Comparison of ENCODE assay signal across 8 cellular contexts in genomic region chr7:138979988-138980574, GRCh38. TPM values are rescaled to one million over a fixed set of nuclear protein-coding genes. Genes with fewer than 3 reads are reported as not detected.
DNase-seq lines count a peak whose midpoint lies in the region; ATAC-seq and TF ChIP-seq lines count a peak whose summit lies in the region.

No MANE protein-coding gene starts in this region.

- no peaks in the 10 kb centered on the region for H3K36me3 ChIP-seq in mucosa of stomach (ENCODE audit: control insufficient read depth, insufficient read depth, low read length)

- no peaks in the 10 kb centered on the region for H3K9me3 ChIP-seq in mucosa of stomach (ENCODE audit: control insufficient read depth, low read length)

- CTCF ChIA-PET in AG04449 (lab: Yijun Ruan, JAX) = interaction anchor here (0.8 to 2.4 kb wide), 9 partner anchors 10 to 95 kb away, joined by 3 to 17 read pairs (median 3); no protein-coding TSS in a partner anchor
- CTCF ChIA-PET in MCF 10A (lab: Yijun Ruan, JAX) = interaction anchor here (0.6 to 3.4 kb wide), 9 partner anchors 17 to 871 kb away, joined by 3 to 17 read pairs (median 4); no protein-coding TSS in a partner anchor

- no peak for TF ChIP-seq CTCF in AG04449 (IDR thresholded peaks at IDR 0.05; ENCODE audit: insufficient read depth, low read length, missing control alignments)
- no peak for TF ChIP-seq CTCF in HFF-Myc (IDR thresholded peaks at IDR 0.05; ENCODE audit: low read depth, low read length, missing control alignments)
- no peak for TF ChIP-seq CTCF in MCF 10A (IDR thresholded peaks at IDR 0.05; ENCODE audit: unreplicated experiment)
- TF ChIP-seq CTCF in GM13976 (IDR thresholded peaks at IDR 0.05; ENCODE audit: borderline replicate concordance, control extremely low read depth, extremely low read depth, insufficient read depth, missing control alignments) = no peak

- no peak for DNase-seq in AG04449 (ENCODE audit: low read depth, low spot score)
- no peak for DNase-seq in HFF-Myc (ENCODE audit: extremely low read depth, low read depth)
- no peak for DNase-seq in MCF 10A (ENCODE audit: unreplicated experiment)
- no peak for DNase-seq in stimulated activated CD4-positive, alpha-beta T cell treated with anti-CD3 and anti-CD28 coated beads, Interleukin-2, amount 100 ng/mL, for 24 hours
- no peak for DNase-seq in GM13976 (ENCODE audit: low spot score)

- H3K36me3 Mint-ChIP-seq in MCF 10A (ENCODE audit: insufficient read depth, unreplicated experiment) = no peaks in the 10 kb centered on the region

- no peaks in the 10 kb centered on the region for H3K27me3 Mint-ChIP-seq in MCF 10A (ENCODE audit: insufficient read depth, unreplicated experiment)

- ATAC-seq in HG03097 (IDR thresholded peaks at IDR 0.05; ENCODE audit: low FRiP score, unreplicated experiment) (no peak), HG03108 (IDR thresholded peaks at IDR 0.05; ENCODE audit: unreplicated experiment) (no peak)

- no peaks in the 10 kb centered on the region for H3K9me3 Mint-ChIP-seq in MCF 10A (ENCODE audit: unreplicated experiment)

- H3K27ac Mint-ChIP-seq in MCF 10A (ENCODE audit: low read depth, unreplicated experiment) = no peak overlapping the region

- H3K4me3 ChIP-seq in AG04449 (ENCODE audit: low read depth, low read length) = peak overlapping the region; percentile 66
- peak overlapping the region; percentile 64 for H3K4me3 ChIP-seq in HFF-Myc (replicated peaks; ENCODE audit: low read depth, low read length)
- H3K4me3 ChIP-seq in mucosa of stomach (ENCODE audit: low read length) = peak overlapping the region; percentile 3

- POLR2A ChIA-PET in AG04449 (lab: Yijun Ruan, JAX) = interaction anchor here (0.6 to 0.8 kb wide), 2 partner anchors 89 to 380 kb away, joined by 3 read pairs; partner anchors contain the start of gene LUC7L2
- POLR2A ChIA-PET in MCF 10A (lab: Yijun Ruan, JAX) = interaction anchor here (0.6 to 1.5 kb wide), 8 partner anchors 18 to 94 kb away, joined by 3 to 6 read pairs (median 4); partner anchors contain the start of gene ZC3HAV1L

- BruUV-seq in MCF 10A (replicated peaks; lab: Mats Ljungman, UMichigan) = no TSS peak

- intact Hi-C loops in MCF 10A (cut with micrococcal nuclease) = loop anchor here (1.0 kb wide), 1 partner anchor 94 kb away; no protein-coding TSS in a partner anchor

- H3K4me1 Mint-ChIP-seq in MCF 10A (ENCODE audit: insufficient read depth, unreplicated experiment) = peaks cover 19% of the 10 kb centered on the region

- H3K9ac ChIP-seq in mucosa of stomach (ENCODE audit: low read length) = peak overlapping the region; percentile 64

- H3K4me3 Mint-ChIP-seq in MCF 10A (ENCODE audit: unreplicated experiment) = peak overlapping the region; percentile 86

- H3K27me3 ChIP-seq in mucosa of stomach (ENCODE audit: control insufficient read depth, insufficient read depth, low read length) = no peaks in the 10 kb centered on the region

- peaks cover 11% of the 10 kb centered on the region for H3K4me1 ChIP-seq in mucosa of stomach (ENCODE audit: control insufficient read depth, insufficient read depth, low read length)

- in situ Hi-C loops in GM13976 (cut with MboI; ENCODE audit: low sequenced_read_pairs, unreplicated experiment) = no loop called here

RNA-seq across cellular contexts. Expression of gene KIAA1549, which starts 1.1 kb away (rescaled TPM):
- total RNA-seq in MCF 10A (2022) = 7.1 and 8.4 TPM in 2 replicates

RNA-seq across cellular contexts. Expression of gene ZC3HAV1L, which starts 55.8 kb away (rescaled TPM):
- total RNA-seq in MCF 10A (2022) = 10.9 and 13.7 TPM in 2 replicates

Comparison
In these comparisons a context has a peak if more than half of its experiments do, and no peak if none do; other contexts are left out.
1. H3K4me3 ChIP-seq: peak in every context shown above with its lines; median percentile 66 in AG04449; 64 in HFF-Myc; 3 in mucosa of stomach.